ENCODE assay signal across 9 cellular contexts in the genomic region with DNA sequence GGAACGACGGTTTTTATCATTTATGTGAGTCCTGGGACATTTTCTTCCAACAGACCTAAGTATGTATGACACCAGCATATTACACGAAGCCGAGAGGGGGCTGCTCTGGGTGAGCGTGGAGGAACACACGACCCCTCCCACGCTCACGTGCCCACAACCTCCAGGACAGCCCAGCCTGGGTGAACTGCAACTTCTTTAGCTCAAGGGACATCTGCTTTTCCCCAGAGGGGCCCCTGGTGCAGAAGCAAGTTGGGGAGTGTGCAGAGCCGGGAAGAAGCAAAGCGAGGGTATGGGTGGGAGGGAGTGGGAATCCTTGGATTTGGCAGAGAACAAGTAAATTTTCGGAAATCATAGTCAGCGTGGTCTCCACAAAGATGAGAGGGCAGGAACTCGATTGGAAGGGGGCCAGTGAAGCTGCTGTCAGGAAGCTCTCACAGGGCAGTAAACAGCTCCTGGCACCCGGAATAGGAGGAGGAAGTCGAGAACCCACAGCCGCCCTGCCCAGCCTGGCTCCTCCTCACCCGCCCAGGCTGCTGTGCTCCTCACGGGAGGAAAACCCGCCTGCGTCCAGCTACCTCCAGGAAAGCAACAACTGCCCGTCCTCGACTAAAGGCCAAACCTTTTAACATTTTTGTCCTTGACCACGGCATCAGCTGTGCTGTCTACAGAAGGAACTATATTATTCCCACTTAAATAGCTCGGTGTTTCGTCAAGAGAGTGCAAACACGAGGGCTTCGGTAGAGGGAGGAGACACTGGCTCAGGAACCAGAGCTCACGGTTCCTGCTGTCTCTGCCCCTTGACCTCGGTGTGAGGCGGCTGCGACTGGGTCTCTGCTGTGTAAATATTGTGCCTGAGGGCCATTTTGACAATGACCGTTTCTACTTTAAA. TPM values are rescaled to one million over a fixed set of nuclear protein-coding genes. Genes with fewer than 3 reads are reported as not detected.
DNase-seq lines count a peak whose midpoint lies in the region; ATAC-seq and TF ChIP-seq lines count a peak whose summit lies in the region.
"Had no signal": no experiment of that assay in that cellular context is flagged by ENCODE, and none has a peak within 500 bp of the region (broad histone marks: within the 10 kb centered on the region; RNA-seq: fewer than 3 reads in every experiment).

No MANE protein-coding gene starts in this region.

- DNase-seq in AG10803 (ENCODE audit: low read depth), result peak; percentile 47
- no peak for DNase-seq in left lobe of liver (ENCODE audit: low spot score)
- peak; percentile 68 for DNase-seq in ureter (ENCODE audit: low spot score)
- no peak for DNase-seq in mesothelial cell of epicardium (ENCODE audit: low spot score in 2 of 2, unreplicated experiment in 2 of 2)
- no peak for DNase-seq in T-helper 9 cell

- peak overlapping the region; percentile 80 for H3K4me3 Mint-ChIP-seq in activated naive CD4-positive, alpha-beta T cell treated with anti-CD3 and anti-CD28 coated beads, Interleukin-2, amount 50 U/mL, for 24 hours
- H3K4me3 Mint-ChIP-seq in mesothelial cell of epicardium, result no peak overlapping the region

- no peaks in the 10 kb centered on the region for H3K9me3 ChIP-seq in Loucy (ENCODE audit: insufficient read depth, low read depth, low read length)

- peak overlapping the region; percentile 6 for H3K9ac ChIP-seq in Loucy (ENCODE audit: low read depth, low read length, poor library complexity, severe bottlenecking)

- H3K4me3 ChIP-seq in AG10803 (ENCODE audit: low read length) (peak overlapping the region; percentile 26; the same call in 1 of the 2 replicates), Loucy (ENCODE audit: low read length, poor library complexity, severe bottlenecking) (peak overlapping the region; percentile 2)

- H3K4me2 ChIP-seq in Loucy (ENCODE audit: low read depth, low read length, poor library complexity, severe bottlenecking), result peak overlapping the region; percentile 52

- H3K27ac Mint-ChIP-seq in activated naive CD4-positive, alpha-beta T cell treated with anti-CD3 and anti-CD28 coated beads, Interleukin-2, amount 50 U/mL, for 24 hours, result peak overlapping the region; percentile 88
- H3K27ac Mint-ChIP-seq in mesothelial cell of epicardium, result no peak overlapping the region

- no peaks in the 10 kb centered on the region for H4K20me1 ChIP-seq in Loucy (ENCODE audit: insufficient read depth, low read length, poor library complexity, severe bottlenecking)

- no peaks in the 10 kb centered on the region for H3K27me3 ChIP-seq in Loucy (ENCODE audit: insufficient read depth, low read length, poor library complexity, severe bottlenecking)

- H3F3A ChIP-seq in Loucy (ENCODE audit: low read depth), result peaks cover 5% of the 10 kb centered on the region; the same call in 1 of the 2 replicates

- H3K4me1 Mint-ChIP-seq in activated naive CD4-positive, alpha-beta T cell treated with anti-CD3 and anti-CD28 coated beads, Interleukin-2, amount 50 U/mL, for 24 hours, result peaks cover 91% of the 10 kb centered on the region
- H3K4me1 Mint-ChIP-seq in mesothelial cell of epicardium, result peaks cover 2% of the 10 kb centered on the region

- H3K9me3 Mint-ChIP-seq in activated naive CD4-positive, alpha-beta T cell treated with anti-CD3 and anti-CD28 coated beads, Interleukin-2, amount 50 U/mL, for 24 hours, result no peaks in the 10 kb centered on the region
- no peaks in the 10 kb centered on the region for H3K9me3 Mint-ChIP-seq in mesothelial cell of epicardium

- H3K36me3 ChIP-seq in Loucy (ENCODE audit: insufficient read depth, low read length), result no peaks in the 10 kb centered on the region

- peak; percentile 77 for ATAC-seq in left lobe of liver
- ATAC-seq in HG02678 (IDR thresholded peaks at IDR 0.05; ENCODE audit: unreplicated experiment), result no peak

- no peaks in the 10 kb centered on the region for H3K9me2 ChIP-seq in Loucy (replicated peaks; ENCODE audit: low read depth, low read length)

- H2AFZ ChIP-seq in Loucy (ENCODE audit: low read length), result no peak overlapping the region

- H3K79me2 ChIP-seq in Loucy (ENCODE audit: insufficient read depth, low read length), result no peaks in the 10 kb centered on the region

- H3K4me1 ChIP-seq in Loucy (ENCODE audit: insufficient read depth, low read length, poor library complexity, severe bottlenecking), result peaks cover 60% of the 10 kb centered on the region

- no peaks in the 10 kb centered on the region for H3K36me3 Mint-ChIP-seq in activated naive CD4-positive, alpha-beta T cell treated with anti-CD3 and anti-CD28 coated beads, Interleukin-2, amount 50 U/mL, for 24 hours
- no peaks in the 10 kb centered on the region for H3K36me3 Mint-ChIP-seq in mesothelial cell of epicardium

- TF ChIP-seq CTCF in AG10803 (conservative IDR thresholded peaks at IDR 0.05; ENCODE audit: low read length), result no peak
- TF ChIP-seq CTCF in Loucy (conservative IDR thresholded peaks at IDR 0.05; ENCODE audit: low read length), result no peak
- TF ChIP-seq CTCF in mesothelial cell of epicardium (IDR thresholded peaks at IDR 0.05; ENCODE audit: unreplicated experiment), result no peak

- H3K27me3 Mint-ChIP-seq in activated naive CD4-positive, alpha-beta T cell treated with anti-CD3 and anti-CD28 coated beads, Interleukin-2, amount 50 U/mL, for 24 hours, result no peaks in the 10 kb centered on the region
- peaks cover 51% of the 10 kb centered on the region for H3K27me3 Mint-ChIP-seq in mesothelial cell of epicardium (ENCODE audit: low read depth)

RNA-seq across cellular contexts. Expression of a gene that starts 17.2 kb away (rescaled TPM):
- not detected for total RNA-seq in left lobe of liver
- total RNA-seq in ureter, result not detected
- not detected in 3 replicates for total RNA-seq in mesothelial cell of epicardium
- total RNA-seq: kidney epithelial cell had no signal

RNA-seq across cellular contexts. Expression of a gene that starts 29.5 kb away (rescaled TPM):
- total RNA-seq in left lobe of liver (4.5 TPM), ureter (22.4 TPM), mesothelial cell of epicardium (13.5 to 14.6 TPM (median 13.7 TPM) in 3 replicates)

Comparison
In these comparisons a context has a peak if more than half of its experiments do, and no peak if none do; other contexts are left out.
1. DNase-seq: peak in AG10803 (single experiment) and ureter (single experiment); none in left lobe of liver (single experiment), mesothelial cell of epicardium (0 of 2) and T-helper 9 cell (single experiment).